8 cellular contexts compared by ENCODE assay signal in the genomic region with DNA sequence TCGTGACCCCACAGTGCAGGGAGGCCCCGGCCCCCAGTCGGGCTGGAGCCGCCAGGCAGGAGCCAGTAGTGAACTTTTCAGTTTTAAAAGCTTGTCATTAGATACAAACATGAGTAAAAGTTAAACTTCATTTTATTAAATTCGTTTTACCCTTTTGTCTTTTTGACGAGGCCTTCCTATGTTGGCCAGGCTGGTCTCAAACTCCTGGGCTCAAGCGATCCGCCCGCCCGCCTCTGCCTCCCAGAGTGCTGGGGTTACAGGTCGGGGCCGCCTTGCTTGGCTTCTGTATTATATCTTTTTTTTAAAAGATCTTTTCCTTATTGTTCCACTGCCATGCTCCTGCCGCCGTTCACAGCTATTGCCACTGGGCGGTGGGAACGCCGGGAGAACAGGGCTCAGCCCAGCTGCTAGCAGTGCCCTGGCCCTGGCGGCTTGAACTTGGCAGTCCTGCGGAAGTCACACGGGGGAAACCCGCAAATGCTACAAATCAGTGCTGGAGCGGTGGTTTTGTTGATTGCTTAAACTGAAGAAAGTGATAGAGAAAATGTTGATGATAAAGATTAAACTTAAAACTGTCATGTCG. TPM values are rescaled to one million over a fixed set of nuclear protein-coding genes. Genes with fewer than 3 reads are reported as not detected.
DNase-seq lines count a peak whose midpoint lies in the region; ATAC-seq and TF ChIP-seq lines count a peak whose summit lies in the region.

No MANE protein-coding gene starts in this region.

- H3K4me1 ChIP-seq in right cardiac atrium (ENCODE audit: control insufficient read depth, insufficient read depth, low read length) (peaks cover 8% of the 10 kb centered on the region), prostate gland (replicated peaks) (no peaks in the 10 kb centered on the region)

- peak overlapping the region; percentile 83 for H3K4me3 ChIP-seq in SU-DHL-6 (ENCODE audit: insufficient read depth, low read length, poor library complexity, severe bottlenecking)
- H3K4me3 ChIP-seq in right cardiac atrium (ENCODE audit: low read length): peak overlapping the region; percentile 44
- peak overlapping the region; percentile 82 to 99 for H3K4me3 ChIP-seq in prostate gland

- DNase-seq in 8988T: peak; percentile 73
- DNase-seq in GM13976 (ENCODE audit: low spot score): peak; percentile 67
- peak; percentile 60 to 83 (median 79) for DNase-seq in right cardiac atrium
- DNase-seq in prostate gland (ENCODE audit: low spot score): peak; percentile 21

- H3K9ac ChIP-seq in SU-DHL-6 (ENCODE audit: low read length): peak overlapping the region; percentile 78

- H3K27ac ChIP-seq in SU-DHL-6 (ENCODE audit: low read depth, low read length) (peak overlapping the region; percentile 86), angular gyrus (ENCODE audit: low read depth, low read length) (peak overlapping the region; percentile 97), right cardiac atrium (ENCODE audit: low read length) (peak overlapping the region; percentile 86), prostate gland (peak overlapping the region; percentile 93 to 96)

- H3K36me3 ChIP-seq in SU-DHL-6 (ENCODE audit: low read length) (no peaks in the 10 kb centered on the region), prostate gland (no peaks in the 10 kb centered on the region)

- intact Hi-C loops in right cardiac atrium (cut with DNase I) (no loop called here), prostate gland (cut with DNase I) (no loop called here)

- 0 out of 2 replicates have a peak, but pooled peaks cover 15% of the 10 kb centered on the region for H3F3A ChIP-seq in SU-DHL-6 (ENCODE audit: insufficient read depth)

- H2AFZ ChIP-seq in SU-DHL-6 (ENCODE audit: low read depth, low read length, severe bottlenecking): peak overlapping the region; percentile 94

- TF ChIP-seq CTCF in GM13976 (IDR thresholded peaks at IDR 0.05; ENCODE audit: borderline replicate concordance, control extremely low read depth, extremely low read depth, insufficient read depth, missing control alignments): no peak
- TF ChIP-seq CTCF in LNCAP (IDR thresholded peaks at IDR 0.05): peak; percentile 30; the same call in 1 of the 2 replicates
- TF ChIP-seq CTCF in SU-DHL-6 (IDR thresholded peaks at IDR 0.05; ENCODE audit: insufficient read depth, low read length, poor library complexity, severe bottlenecking): no peak
- peak in 1 of 4 experiments; percentile 28 for TF ChIP-seq CTCF in prostate gland (IDR thresholded peaks at IDR 0.05)

- H3K9me3 ChIP-seq in SU-DHL-6 (ENCODE audit: insufficient read depth, low read length): no peaks in the 10 kb centered on the region
- no peaks in the 10 kb centered on the region for H3K9me3 ChIP-seq in right cardiac atrium (ENCODE audit: control insufficient read depth, low read length)
- H3K9me3 ChIP-seq in prostate gland: no peaks in the 10 kb centered on the region

- H3K27me3 ChIP-seq in SU-DHL-6 (ENCODE audit: low read length) (no peaks in the 10 kb centered on the region), right cardiac atrium (ENCODE audit: control insufficient read depth, insufficient read depth) (no peaks in the 10 kb centered on the region), prostate gland (replicated peaks; ENCODE audit: insufficient read depth) (no peaks in the 10 kb centered on the region)

- TF ChIP-seq POLR2A in prostate gland (IDR thresholded peaks at IDR 0.05): no peak

- ATAC-seq in right cardiac atrium (peak; percentile 64 to 67), HG02840 (IDR thresholded peaks at IDR 0.05; ENCODE audit: low FRiP score, unreplicated experiment) (no peak)

- H3K4me2 ChIP-seq in SU-DHL-6 (ENCODE audit: low read depth, low read length, poor library complexity, severe bottlenecking): peak overlapping the region; percentile 99

- in situ Hi-C loops in GM13976 (cut with MboI; ENCODE audit: low sequenced_read_pairs, unreplicated experiment): no loop called here

- no peaks in the 10 kb centered on the region for H4K20me1 ChIP-seq in SU-DHL-6 (ENCODE audit: low read depth, low read length)

- 6% methylated on average over 23 of the region's 23 CpGs for WGBS in right cardiac atrium
- WGBS in prostate gland: 5% methylated on average over 23 of the region's 23 CpGs

- peaks cover 39% of the 10 kb centered on the region for H3K79me2 ChIP-seq in SU-DHL-6 (ENCODE audit: insufficient read depth, low read length)

- no peaks in the 10 kb centered on the region for H3K9me2 ChIP-seq in SU-DHL-6 (replicated peaks; ENCODE audit: insufficient read depth, low read length)

RNA-seq across cellular contexts. Expression of a gene that starts 1.0 kb away (rescaled TPM):
- 10 to 100 TPM; 11.9 to 14.9 (median 13.6) TPM for total RNA-seq in right cardiac atrium
- polyA plus RNA-seq in right cardiac atrium: 11.2 TPM
- 10 to 100 TPM; 29.5 to 53.3 TPM for total RNA-seq in prostate gland

RNA-seq across cellular contexts. Expression of a gene that starts 49.4 kb away (rescaled TPM):
- total RNA-seq in right cardiac atrium (1 to 10 TPM; 2.9 to 5.2 (median 3.6) TPM), prostate gland (10 to 100 TPM in 1 of 2 donors, under 1 TPM in 1; 0.41 to 36.4 TPM)
- polyA plus RNA-seq in right cardiac atrium: 2.8 TPM

Comparison
In these comparisons a context has a peak if more than half of its experiments do, and no peak if none do; other contexts are left out.
1. DNase-seq: peak in every context shown above with its lines; median percentile 79 in right cardiac atrium; 73 in 8988T; 67 in GM13976; 21 in prostate gland.